2 cellular contexts compared by ENCODE assay signal in genomic region chr7:35261041-35261440, GRCh38.
TF ChIP-seq lines count a peak whose summit lies in the region.

No MANE protein-coding gene starts in this region.

TF ChIP-seq in GM23338, 12 proteins besides CTCF, POLR2A, EP300 and RAD21 (continued from another document):
- TF ChIP-seq, protein P1, sequence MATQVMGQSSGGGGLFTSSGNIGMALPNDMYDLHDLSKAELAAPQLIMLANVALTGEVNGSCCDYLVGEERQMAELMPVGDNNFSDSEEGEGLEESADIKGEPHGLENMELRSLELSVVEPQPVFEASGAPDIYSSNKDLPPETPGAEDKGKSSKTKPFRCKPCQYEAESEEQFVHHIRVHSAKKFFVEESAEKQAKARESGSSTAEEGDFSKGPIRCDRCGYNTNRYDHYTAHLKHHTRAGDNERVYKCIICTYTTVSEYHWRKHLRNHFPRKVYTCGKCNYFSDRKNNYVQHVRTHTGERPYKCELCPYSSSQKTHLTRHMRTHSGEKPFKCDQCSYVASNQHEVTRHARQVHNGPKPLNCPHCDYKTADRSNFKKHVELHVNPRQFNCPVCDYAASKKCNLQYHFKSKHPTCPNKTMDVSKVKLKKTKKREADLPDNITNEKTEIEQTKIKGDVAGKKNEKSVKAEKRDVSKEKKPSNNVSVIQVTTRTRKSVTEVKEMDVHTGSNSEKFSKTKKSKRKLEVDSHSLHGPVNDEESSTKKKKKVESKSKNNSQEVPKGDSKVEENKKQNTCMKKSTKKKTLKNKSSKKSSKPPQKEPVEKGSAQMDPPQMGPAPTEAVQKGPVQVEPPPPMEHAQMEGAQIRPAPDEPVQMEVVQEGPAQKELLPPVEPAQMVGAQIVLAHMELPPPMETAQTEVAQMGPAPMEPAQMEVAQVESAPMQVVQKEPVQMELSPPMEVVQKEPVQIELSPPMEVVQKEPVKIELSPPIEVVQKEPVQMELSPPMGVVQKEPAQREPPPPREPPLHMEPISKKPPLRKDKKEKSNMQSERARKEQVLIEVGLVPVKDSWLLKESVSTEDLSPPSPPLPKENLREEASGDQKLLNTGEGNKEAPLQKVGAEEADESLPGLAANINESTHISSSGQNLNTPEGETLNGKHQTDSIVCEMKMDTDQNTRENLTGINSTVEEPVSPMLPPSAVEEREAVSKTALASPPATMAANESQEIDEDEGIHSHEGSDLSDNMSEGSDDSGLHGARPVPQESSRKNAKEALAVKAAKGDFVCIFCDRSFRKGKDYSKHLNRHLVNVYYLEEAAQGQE (IDR thresholded peaks at IDR 0.05; ENCODE audit: unreplicated experiment), result no peak
- no peak for TF ChIP-seq STAT1 (IDR thresholded peaks at IDR 0.05; ENCODE audit: unreplicated experiment)

TF ChIP-seq in WTC11, 78 proteins besides CTCF, POLR2A, EP300 and RAD21 (continued from another document):
- TF ChIP-seq AFF4 (CRISPR knock-in tag; IDR thresholded peaks at IDR 0.05; ENCODE audit: borderline replicate concordance) (no peak), ZNF671 (CRISPR knock-in tag; IDR thresholded peaks at IDR 0.05) (no peak)
TF ChIP-seq in WTC11: peak in this region for 1.
